ENCODE assay signal across 32 cellular contexts in the genomic region with DNA sequence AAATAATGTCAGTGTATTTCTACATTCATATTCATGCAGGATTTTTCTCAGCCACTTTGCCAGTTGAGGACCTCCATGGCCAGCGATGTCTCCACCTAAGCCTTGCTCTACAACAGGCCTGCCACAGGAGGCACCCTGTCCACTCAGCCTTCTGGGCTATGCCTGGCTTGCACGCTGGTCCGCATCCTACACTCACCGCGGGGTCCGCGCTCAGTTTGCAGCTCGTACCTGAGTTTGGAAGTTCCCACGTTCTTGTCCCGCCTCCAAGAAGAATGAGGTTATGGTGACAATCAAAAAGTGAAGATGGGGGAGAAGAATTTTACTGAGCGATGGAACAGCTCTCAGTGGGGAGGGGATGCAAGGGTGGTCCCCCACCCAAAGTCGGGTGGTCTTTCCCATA.
"Had no signal": no experiment of that assay in that cellular context is flagged by ENCODE, and none has a peak within 500 bp of the region (broad histone marks: within the 10 kb centered on the region; RNA-seq: fewer than 3 reads in every experiment).

No MANE protein-coding gene starts in this region.

- H3K27ac ChIP-seq: adrenal gland, body of pancreas, brain microvascular endothelial cell, breast epithelium, VCaP had no signal

- DNase-seq: activated B cell treated with CpG ODN at 0.5 μM for 24 hours; activated CD4-positive, alpha-beta memory T cell treated with anti-CD3 and anti-CD28 coated beads for 36 hours; activated CD4-positive, alpha-beta T cell treated with anti-CD3 and anti-CD28 coated beads for 4 hours; activated CD4-positive, alpha-beta T cell treated with anti-CD3 and anti-CD28 coated beads, Interleukin-2, amount 10 ng/mL, durations not matched to agents 24 days and 14 days; activated CD4-positive, alpha-beta T cell treated with anti-CD3 and anti-CD28 coated beads, Interleukin-2, amount 50 U/mL, for 1 hour; activated CD4-positive, alpha-beta T cell treated with anti-CD3 and anti-CD28 coated beads, Interleukin-2, amount 50 U/mL, for 4 hours; activated CD4-positive, CD25-positive, alpha-beta regulatory T cell treated with anti-CD3 and anti-CD28 coated beads, Interleukin-2, amount 50 U/mL, for 72 hours; activated CD8-positive, alpha-beta memory T cell treated with anti-CD3 and anti-CD28 coated beads, Interleukin-2, amount 50 U/mL, for 4 hours; activated CD8-positive, alpha-beta T cell treated with anti-CD3 and anti-CD28 coated beads for 36 hours; activated effector memory CD4-positive, alpha-beta T cell treated with anti-CD3 and anti-CD28 coated beads, Interleukin-2, amount 50 U/mL, for 16 hours; activated gamma-delta T cell treated with Interleukin-2 at 50 U/mL for 16 hours; activated naive CD4-positive, alpha-beta T cell; activated naive CD4-positive, alpha-beta T cell treated with anti-CD3 and anti-CD28 coated beads for 36 hours; activated naive CD4-positive, alpha-beta T cell treated with anti-CD3 and anti-CD28 coated beads, Interleukin-2, amount 50 U/mL, for 16 hours; activated naive CD8-positive, alpha-beta T cell treated with anti-CD3 and anti-CD28 coated beads for 36 hours; activated T-cell treated with anti-CD3 and anti-CD28 coated beads for 4 hours; activated T-cell treated with anti-CD3 and anti-CD28 coated beads, Interleukin-2, amount 50 U/mL, for 1 hour; activated T-cell treated with anti-CD3 and anti-CD28 coated beads, Interleukin-2, amount 50 U/mL, for 4 hours; activated T-cell treated with anti-CD3 and anti-CD28 coated beads, Interleukin-2, amount 50 U/mL, for 72 hours; adrenal gland; amniotic stem cell; aorta; body of pancreas; brain microvascular endothelial cell; central memory CD4-positive, alpha-beta T cell; T-helper 1 cell; T-helper 2 cell; T-helper 9 cell had no signal

- H3K4me3 ChIP-seq: adrenal gland, body of pancreas, breast epithelium had no signal

- ATAC-seq: activated CD8-positive, alpha-beta T cell treated with anti-CD3 and anti-CD28 coated beads for 36 hours; activated naive CD4-positive, alpha-beta T cell treated with anti-CD3 and anti-CD28 coated beads, Interleukin-2, amount 50 U/mL, for 72 hours; activated T-cell treated with anti-CD3 and anti-CD28 coated beads, Interleukin-2, amount 50 U/mL, for 4 hours; activated T-cell treated with anti-CD3 and anti-CD28 coated beads, Interleukin-2, amount 50 U/mL, for 72 hours; activated T-helper 17 cell treated with anti-CD3 and anti-CD28 coated beads, Interleukin-2, amount 50 U/mL, for 72 hours; body of pancreas had no signal

- H3K4me1 ChIP-seq: adrenal gland, body of pancreas, breast epithelium had no signal

- H3K36me3 ChIP-seq: adrenal gland, brain microvascular endothelial cell, breast epithelium had no signal

- H3K27me3 ChIP-seq: adrenal gland, brain microvascular endothelial cell, breast epithelium had no signal

- H3K9me3 ChIP-seq: body of pancreas, breast epithelium had no signal
